In the genomic region with DNA sequence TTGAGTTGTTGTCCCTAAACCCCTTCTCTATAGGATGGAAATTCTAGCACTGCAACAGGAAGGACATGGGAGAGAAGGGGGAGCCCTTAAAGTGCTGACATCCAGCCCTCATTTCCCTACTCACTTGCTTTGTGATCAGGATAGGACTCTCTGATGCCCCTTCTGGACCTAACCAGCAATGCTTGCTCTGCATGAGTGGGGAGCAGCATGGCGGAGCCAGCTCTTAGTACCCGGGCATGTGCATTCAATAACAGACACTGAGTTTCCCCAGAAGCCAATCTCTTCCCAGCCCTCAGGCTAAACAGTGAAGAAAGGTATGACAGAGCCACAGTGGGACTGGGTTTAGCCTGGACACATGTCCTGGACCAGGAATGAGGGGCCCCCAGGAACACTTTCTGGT, we compare ENCODE assay signal across 12 cellular contexts.
A peak's percentile ranks its signal among the peaks of the same experiment; 100 is the strongest.
DNase-seq lines count a peak whose midpoint lies in the region; ATAC-seq and TF ChIP-seq lines count a peak whose summit lies in the region.
"Had no signal": no experiment of that assay in that cellular context is flagged by ENCODE, and none has a peak within 500 bp of the region (broad histone marks: within the 10 kb centered on the region; RNA-seq: fewer than 3 reads in every experiment).

No MANE protein-coding gene starts in this region.

- H3K36me3 Mint-ChIP-seq in stimulated activated memory B cell treated with anti-CD40 and anti-IgM and Interleukin-4, amounts not matched to agents 10 μg/mL and 1 μg/mL and 100 μg/mL, for 72 hours, result no peaks in the 10 kb centered on the region
- H3K36me3 Mint-ChIP-seq: stimulated activated effector memory CD8-positive, alpha-beta T cell treated with anti-CD3 and anti-CD28 coated beads, Interleukin-12 subunit alpha, Interleukin-12 subunit beta, amount 100 ng/mL, for 72 hours had no signal

- no peaks in the 10 kb centered on the region for H3K9me3 ChIP-seq in tibial artery

- H3K36me3 ChIP-seq in tibial artery, result peaks cover 6 to 26% (median 23%) of the 10 kb centered on the region in 3 donors

- peaks cover 0 to 37% (median 0%) of the 10 kb centered on the region in 4 donors for H3K4me1 ChIP-seq in tibial artery

- intact Hi-C loops in tibial artery (cut with DNase I; ENCODE audit: low total_unique reads), result loop anchor here (5.0 kb wide), 1 partner anchor 103 kb away; the partner anchor contains the start of gene CCDC149

- TF ChIP-seq CTCF in fibroblast of pulmonary artery (IDR thresholded peaks at IDR 0.05; ENCODE audit: low read length, missing control alignments) (peak; percentile 12), tibial artery (IDR thresholded peaks at IDR 0.05) (no peak)

- no peak overlapping the region for H3K4me3 Mint-ChIP-seq in stimulated activated memory B cell treated with anti-CD40 and anti-IgM and Interleukin-4, amounts not matched to agents 10 μg/mL and 1 μg/mL and 100 μg/mL, for 72 hours
- H3K4me3 Mint-ChIP-seq: brain; stimulated activated effector memory CD8-positive, alpha-beta T cell treated with anti-CD3 and anti-CD28 coated beads, Interleukin-12 subunit alpha, Interleukin-12 subunit beta, amount 100 ng/mL, for 72 hours had no signal

- peaks cover 8% of the 10 kb centered on the region for H3K9me3 Mint-ChIP-seq in stimulated activated memory B cell treated with anti-CD40 and anti-IgM and Interleukin-4, amounts not matched to agents 10 μg/mL and 1 μg/mL and 100 μg/mL, for 72 hours

- no peak overlapping the region for H3K27ac Mint-ChIP-seq in stimulated activated memory B cell treated with anti-CD40 and anti-IgM and Interleukin-4, amounts not matched to agents 10 μg/mL and 1 μg/mL and 100 μg/mL, for 72 hours
- H3K27ac Mint-ChIP-seq: brain; stimulated activated effector memory CD8-positive, alpha-beta T cell treated with anti-CD3 and anti-CD28 coated beads, Interleukin-12 subunit alpha, Interleukin-12 subunit beta, amount 100 ng/mL, for 72 hours had no signal

- peak overlapping the region; percentile 17 to 62 for H3K27ac ChIP-seq in tibial artery

- peaks cover 3% of the 10 kb centered on the region for H3K27me3 Mint-ChIP-seq in stimulated activated memory B cell treated with anti-CD40 and anti-IgM and Interleukin-4, amounts not matched to agents 10 μg/mL and 1 μg/mL and 100 μg/mL, for 72 hours
- H3K27me3 Mint-ChIP-seq: brain had no signal

- H3K27me3 ChIP-seq in tibial artery, result no peaks in the 10 kb centered on the region

- H3K4me1 Mint-ChIP-seq in stimulated activated memory B cell treated with anti-CD40 and anti-IgM and Interleukin-4, amounts not matched to agents 10 μg/mL and 1 μg/mL and 100 μg/mL, for 72 hours, result no peaks in the 10 kb centered on the region
- H3K4me1 Mint-ChIP-seq: brain had no signal

- H3K4me3 ChIP-seq in fibroblast of pulmonary artery (replicated peaks; ENCODE audit: low read depth, low read length), result no peak overlapping the region
- no peak overlapping the region for H3K4me3 ChIP-seq in tibial artery

- DNase-seq in NCI-H524 (lab: John Stamatoyannopoulos, UW), result peak; percentile 1 to 21
- no peak for DNase-seq in NCI-H524 treated with DMSO at 0.1 percent for 48 hours (lab: John Stamatoyannopoulos, UW)
- DNase-seq in NCI-H69 (lab: John Stamatoyannopoulos, UW), result peak; percentile 13
- DNase-seq in fibroblast of pulmonary artery (ENCODE audit: low read depth), result no peak
- DNase-seq in tibial artery, result no peak
- no peak for DNase-seq in NCI-H1436 (lab: John Stamatoyannopoulos, UW)
- no peak for DNase-seq in activated CD4-positive, CD25-positive, alpha-beta regulatory T cell treated with anti-CD3 and anti-CD28 coated beads, Interleukin-2, amount 50 U/mL, for 72 hours
- DNase-seq: activated CD4-positive, CD25-positive, alpha-beta regulatory T cell; SIG-M5 had no signal

- ATAC-seq in stimulated activated memory B cell treated with anti-CD40 and anti-IgM and Interleukin-4, amounts not matched to agents 10 μg/mL and 1 μg/mL and 100 μg/mL, for 72 hours, result no peak
- ATAC-seq: stimulated activated effector memory CD8-positive, alpha-beta T cell treated with anti-CD3 and anti-CD28 coated beads, Interleukin-12 subunit alpha, Interleukin-12 subunit beta, amount 100 ng/mL, for 72 hours had no signal

Comparison
In these comparisons a context has a peak if more than half of its experiments do, and no peak if none do; other contexts are left out.
1. DNase-seq: peak in NCI-H524 (2 of 2) and NCI-H69 (single experiment); none in NCI-H524 treated with DMSO at 0.1 percent for 48 hours (single experiment), fibroblast of pulmonary artery (single experiment), tibial artery (0 of 2), NCI-H1436 (single experiment) and activated CD4-positive, CD25-positive, alpha-beta regulatory T cell treated with anti-CD3 and anti-CD28 coated beads, Interleukin-2, amount 50 U/mL, for 72 hours (single experiment).